17 cellular contexts compared by ENCODE assay signal in the genomic region with DNA sequence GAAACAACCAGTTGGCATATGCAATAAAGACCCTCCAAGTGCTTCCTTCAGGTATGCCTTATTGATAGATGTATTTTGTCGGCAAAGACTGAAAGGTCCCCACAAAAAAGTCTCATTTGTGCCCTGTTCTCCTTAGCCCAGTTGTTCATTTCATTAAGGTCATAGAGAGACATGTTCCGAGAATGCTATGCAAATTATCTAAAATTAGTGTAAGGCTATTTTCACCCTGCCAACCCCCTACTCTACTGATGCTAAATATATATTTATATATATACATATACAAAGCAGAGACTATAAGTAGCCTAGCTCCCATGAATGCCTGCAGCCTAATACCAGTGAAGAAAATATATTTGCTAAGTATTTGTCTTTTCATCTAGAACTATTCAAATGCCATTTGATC.
DNase-seq lines count a peak whose midpoint lies in the region; ATAC-seq, FAIRE-seq and TF ChIP-seq lines count a peak whose summit lies in the region.
"Had no signal": no experiment of that assay in that cellular context is flagged by ENCODE, and none has a peak within 500 bp of the region (broad histone marks: within the 10 kb centered on the region; RNA-seq: fewer than 3 reads in every experiment).

No MANE protein-coding gene starts in this region.

- H4K20me1 ChIP-seq in OCI-LY3 (ENCODE audit: insufficient read depth, low read length): no peaks in the 10 kb centered on the region

- H3K9me3 ChIP-seq in OCI-LY3 (ENCODE audit: insufficient read depth, low read length): no peaks in the 10 kb centered on the region
- H3K9me3 ChIP-seq: HAP-1 had no signal

- no peaks in the 10 kb centered on the region for H3K36me3 ChIP-seq in OCI-LY3 (replicated peaks; ENCODE audit: low read depth, low read length)
- H3K36me3 ChIP-seq: HAP-1, left lung had no signal

- no peak for DNase-seq in effector CD8-positive, alpha-beta T cell (lab: John Stamatoyannopoulos, UW)
- no peak for DNase-seq in urothelium cell line (ENCODE audit: low spot score)
- no peak for DNase-seq in activated gamma-delta T cell (lab: John Stamatoyannopoulos, UW)
- DNase-seq in frontal cortex (ENCODE audit: low spot score in 2 of 2): no peak
- DNase-seq: activated CD4-positive, alpha-beta T cell treated with anti-CD3 and anti-CD28 coated beads for 36 hours; activated effector memory CD4-positive, alpha-beta T cell treated with Interleukin-2 at 50 U/mL for 16 hours; endodermal cell; glutamatergic neuron; IMR-90; left lung; NCI-H187 had no signal

- ATAC-seq in GM18861 (IDR thresholded peaks at IDR 0.05; ENCODE audit: unreplicated experiment): peak; percentile 60
- ATAC-seq in GM21447 (IDR thresholded peaks at IDR 0.05; ENCODE audit: unreplicated experiment): peak; percentile 72
- ATAC-seq in HG02981 (IDR thresholded peaks at IDR 0.05; ENCODE audit: unreplicated experiment): peak; percentile 55
- ATAC-seq: activated CD4-positive, alpha-beta T cell treated with anti-CD3 and anti-CD28 coated beads for 36 hours had no signal

- no peak overlapping the region for H3K4me3 ChIP-seq in OCI-LY3 (ENCODE audit: low read length)
- H3K4me3 ChIP-seq: HAP-1, left lung had no signal

- H3K27ac ChIP-seq in OCI-LY3 (ENCODE audit: low read length): no peak overlapping the region
- H3K27ac ChIP-seq: C4-2B, left lung had no signal

- no peak for TF ChIP-seq CTCF in OCI-LY3 (IDR thresholded peaks at IDR 0.05; ENCODE audit: low read depth, low read length)

- no peak overlapping the region for H2AFZ ChIP-seq in OCI-LY3 (ENCODE audit: low read depth, low read length)

- no peak overlapping the region for H3K9ac ChIP-seq in OCI-LY3 (ENCODE audit: low read length)

- FAIRE-seq in urothelium cell line (lab: Jason Lieb, UNC) (no peak), frontal cortex (lab: Jason Lieb, UNC) (no peak)

- no peaks in the 10 kb centered on the region for H3K79me2 ChIP-seq in OCI-LY3 (ENCODE audit: low read length)

- peaks cover 38% of the 10 kb centered on the region for H3K4me1 ChIP-seq in OCI-LY3 (ENCODE audit: low read length)
- H3K4me1 ChIP-seq: HAP-1 had no signal

- H3K27me3 ChIP-seq in OCI-LY3 (ENCODE audit: low read depth, low read length): no peaks in the 10 kb centered on the region
- H3K27me3 ChIP-seq: left lung had no signal

- H3K4me2 ChIP-seq in OCI-LY3 (ENCODE audit: low read length): peak overlapping the region; percentile 70
